Comparison of ENCODE assay signal across 11 cellular contexts in the genomic region with DNA sequence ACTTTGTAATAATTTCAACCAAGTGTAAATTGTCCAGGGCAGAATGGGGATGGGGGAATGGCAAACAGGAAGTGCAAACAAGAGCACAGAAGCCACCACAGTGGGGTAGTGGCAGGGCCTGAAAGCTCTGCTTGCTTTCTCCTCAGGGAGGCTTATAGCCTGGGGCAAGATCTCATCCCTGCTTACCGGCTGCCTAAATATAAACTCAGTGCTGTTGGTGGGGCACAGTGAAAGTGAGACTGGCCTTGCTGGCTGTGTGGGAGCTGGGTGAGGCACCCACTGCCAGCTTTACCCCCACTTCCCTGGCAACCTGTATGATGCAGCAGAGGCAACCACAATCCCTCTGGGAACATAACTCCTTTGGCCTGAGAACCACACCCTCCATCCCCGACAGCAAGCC. TPM values are rescaled to one million over a fixed set of nuclear protein-coding genes. Genes with fewer than 3 reads are reported as not detected.
DNase-seq lines count a peak whose midpoint lies in the region; ATAC-seq and TF ChIP-seq lines count a peak whose summit lies in the region.
"Had no signal": no experiment of that assay in that cellular context is flagged by ENCODE, and none has a peak within 500 bp of the region (broad histone marks: within the 10 kb centered on the region; RNA-seq: fewer than 3 reads in every experiment).

No MANE protein-coding gene starts in this region.

- no peaks in the 10 kb centered on the region for H3K27me3 ChIP-seq in trophoblast cell (ENCODE audit: insufficient read depth, low read length)
- H3K27me3 ChIP-seq: transverse colon had no signal

- H4K8ac ChIP-seq in trophoblast cell (ENCODE audit: low read depth, low read length): peak overlapping the region; percentile 72

- peak overlapping the region; percentile 33 for H2BK120ac ChIP-seq in trophoblast cell (ENCODE audit: insufficient read depth, low read length, poor library complexity)

- no peak overlapping the region for H3K4me3 ChIP-seq in trophoblast cell (ENCODE audit: low read depth, low read length)
- H3K4me3 ChIP-seq: transverse colon had no signal

- no peak overlapping the region for H3K4ac ChIP-seq in trophoblast cell (ENCODE audit: low read depth, low read length)

- H3K4me3 Mint-ChIP-seq in activated T-cell treated with anti-CD3 and anti-CD28 coated beads, Interleukin-2, amount 50 U/mL, for 72 hours: peak overlapping the region in 1 of 2 donors; percentile 4
- H3K4me3 Mint-ChIP-seq in activated T-cell treated with anti-CD3 and anti-CD28 coated beads, Interleukin-2, amount 50 U/mL, for 24 hours: no peak overlapping the region
- H3K4me3 Mint-ChIP-seq in activated CD8-positive, alpha-beta T cell treated with anti-CD3 and anti-CD28 coated beads for 36 hours: no peak overlapping the region

- peaks cover 52% of the 10 kb centered on the region for H3K4me1 Mint-ChIP-seq in activated T-cell treated with anti-CD3 and anti-CD28 coated beads, Interleukin-2, amount 50 U/mL, for 72 hours (ENCODE audit: low read depth)
- peaks cover 49% of the 10 kb centered on the region for H3K4me1 Mint-ChIP-seq in activated T-cell treated with anti-CD3 and anti-CD28 coated beads, Interleukin-2, amount 50 U/mL, for 24 hours (ENCODE audit: low read depth)
- peaks cover 39% of the 10 kb centered on the region for H3K4me1 Mint-ChIP-seq in activated CD8-positive, alpha-beta T cell treated with anti-CD3 and anti-CD28 coated beads for 36 hours (ENCODE audit: low read depth)

- peaks cover 4% of the 10 kb centered on the region for H3K79me1 ChIP-seq in trophoblast cell (ENCODE audit: low read length)

- no peaks in the 10 kb centered on the region for H3K9me3 ChIP-seq in trophoblast cell (ENCODE audit: insufficient read depth, low read depth, low read length)
- H3K9me3 ChIP-seq: transverse colon had no signal

- no peaks in the 10 kb centered on the region for H3K36me3 ChIP-seq in trophoblast cell (ENCODE audit: control insufficient read depth in 1 of 2, insufficient read depth in 2 of 2, low read length in 2 of 2)
- H3K36me3 ChIP-seq: transverse colon had no signal

- no peak overlapping the region for H3K27ac ChIP-seq in trophoblast cell (ENCODE audit: low read depth, low read length)
- H3K27ac ChIP-seq: transverse colon had no signal

- H3K9me3 Mint-ChIP-seq in activated T-cell treated with anti-CD3 and anti-CD28 coated beads, Interleukin-2, amount 50 U/mL, for 72 hours: peaks cover 2 to 5% of the 10 kb centered on the region in 2 donors
- peaks cover 10% of the 10 kb centered on the region for H3K9me3 Mint-ChIP-seq in activated T-cell treated with anti-CD3 and anti-CD28 coated beads, Interleukin-2, amount 50 U/mL, for 24 hours
- peaks cover 7% of the 10 kb centered on the region for H3K9me3 Mint-ChIP-seq in activated CD8-positive, alpha-beta T cell treated with anti-CD3 and anti-CD28 coated beads for 36 hours

- no peak overlapping the region for H2BK5ac ChIP-seq in trophoblast cell (ENCODE audit: low read depth, low read length, poor library complexity)

- in situ Hi-C loops in KBM-7 (cut with MboI; ENCODE audit: low pct_unique_long_range_greater_than_20kb, low sequenced_read_pairs): no loop called here

- CTCF ChIA-PET in activated CD8-positive, alpha-beta T cell treated with anti-CD3 and anti-CD28 coated beads for 36 hours (lab: Charles Lee): interaction anchor here (0.8 to 2.9 kb wide), 5 partner anchors 9 to 111 kb away, joined by 3 to 14 read pairs (median 4); a partner anchor contains a TSS

- no peaks in the 10 kb centered on the region for H3K79me2 ChIP-seq in trophoblast cell (ENCODE audit: control insufficient read depth, insufficient read depth, low read length, poor library complexity)

- no peak overlapping the region for H2AFZ ChIP-seq in trophoblast cell (ENCODE audit: insufficient read depth, low read length, poor library complexity)

- H2BK12ac ChIP-seq in trophoblast cell (ENCODE audit: low read length): peak overlapping the region; percentile 77

- ATAC-seq in activated T-cell treated with anti-CD3 and anti-CD28 coated beads, Interleukin-2, amount 50 U/mL, for 72 hours (replicated peaks in 1 of 2): peak; percentile 37 to 39
- no peak for ATAC-seq in activated CD8-positive, alpha-beta T cell treated with anti-CD3 and anti-CD28 coated beads for 36 hours
- ATAC-seq in GM18519 (IDR thresholded peaks at IDR 0.05; ENCODE audit: low FRiP score, unreplicated experiment) (no peak), GM21390 (IDR thresholded peaks at IDR 0.05; ENCODE audit: unreplicated experiment) (no peak)

- H3K9ac ChIP-seq in trophoblast cell (ENCODE audit: low read length): no peak overlapping the region

- peak overlapping the region; percentile 62 for H3K18ac ChIP-seq in trophoblast cell (ENCODE audit: low read length)

- H4K12ac ChIP-seq in trophoblast cell (ENCODE audit: low read depth, low read length): peak overlapping the region; percentile 64

- POLR2A ChIA-PET in activated CD8-positive, alpha-beta T cell treated with anti-CD3 and anti-CD28 coated beads for 36 hours (lab: Charles Lee): interaction anchor here (1.4 kb wide), 1 partner anchor 8 kb away, joined by 3 read pairs; no protein-coding TSS in a partner anchor

- peak overlapping the region; percentile 22 for H4K91ac ChIP-seq in trophoblast cell (ENCODE audit: low read depth, low read length)

- H3K27ac Mint-ChIP-seq in activated T-cell treated with anti-CD3 and anti-CD28 coated beads, Interleukin-2, amount 50 U/mL, for 72 hours: no peak overlapping the region
- H3K27ac Mint-ChIP-seq in activated T-cell treated with anti-CD3 and anti-CD28 coated beads, Interleukin-2, amount 50 U/mL, for 24 hours: no peak overlapping the region
- H3K27ac Mint-ChIP-seq in activated CD8-positive, alpha-beta T cell treated with anti-CD3 and anti-CD28 coated beads for 36 hours: peak overlapping the region; percentile 44

- no peak overlapping the region for H3K23ac ChIP-seq in trophoblast cell (ENCODE audit: low read length)

- peak overlapping the region; percentile 79 for H3K14ac ChIP-seq in trophoblast cell (ENCODE audit: low read length)

- no peak for TF ChIP-seq CTCF in activated CD8-positive, alpha-beta T cell treated with anti-CD3 and anti-CD28 coated beads for 36 hours (IDR thresholded peaks at IDR 0.05)

- WGBS in trophoblast cell (ENCODE audit: extremely low coverage, insufficient coverage, insufficient read length): no CpG with 5 or more reads among the region's 2 CpGs

- intact Hi-C loops in activated CD8-positive, alpha-beta T cell treated with anti-CD3 and anti-CD28 coated beads for 36 hours (cut with micrococcal nuclease): no loop called here

- H2AK5ac ChIP-seq in trophoblast cell (ENCODE audit: low read length): peak overlapping the region; percentile 35

- no peak overlapping the region for H3K4me2 ChIP-seq in trophoblast cell (ENCODE audit: low read length)

- no peaks in the 10 kb centered on the region for H3K27me3 Mint-ChIP-seq in activated T-cell treated with anti-CD3 and anti-CD28 coated beads, Interleukin-2, amount 50 U/mL, for 72 hours (ENCODE audit: low read depth)
- no peaks in the 10 kb centered on the region for H3K27me3 Mint-ChIP-seq in activated T-cell treated with anti-CD3 and anti-CD28 coated beads, Interleukin-2, amount 50 U/mL, for 24 hours
- no peaks in the 10 kb centered on the region for H3K27me3 Mint-ChIP-seq in activated CD8-positive, alpha-beta T cell treated with anti-CD3 and anti-CD28 coated beads for 36 hours

- H3K4me1 ChIP-seq in trophoblast cell (ENCODE audit: control insufficient read depth in 1 of 2, insufficient read depth in 2 of 2, low read length in 2 of 2): peaks cover 6 to 8% of the 10 kb centered on the region in 2 experiments

- peaks cover 2 to 8% of the 10 kb centered on the region in 2 donors for H3K36me3 Mint-ChIP-seq in activated T-cell treated with anti-CD3 and anti-CD28 coated beads, Interleukin-2, amount 50 U/mL, for 72 hours (ENCODE audit: insufficient read depth in 2 of 2)
- H3K36me3 Mint-ChIP-seq in activated T-cell treated with anti-CD3 and anti-CD28 coated beads, Interleukin-2, amount 50 U/mL, for 24 hours (ENCODE audit: low read depth): peaks cover 2% of the 10 kb centered on the region
- no peaks in the 10 kb centered on the region for H3K36me3 Mint-ChIP-seq in activated CD8-positive, alpha-beta T cell treated with anti-CD3 and anti-CD28 coated beads for 36 hours (ENCODE audit: low read depth)

- no peak for DNase-seq in activated T-cell treated with anti-CD3 and anti-CD28 coated beads, Interleukin-2, amount 50 U/mL, for 72 hours
- DNase-seq in activated T-cell treated with anti-CD3 and anti-CD28 coated beads, Interleukin-2, amount 50 U/mL, for 24 hours: no peak
- DNase-seq in KBM-7 (peak; percentile 28), trophoblast cell (peak in 1 of 2 donors; percentile 15)
- DNase-seq in activated CD8-positive, alpha-beta T cell treated with anti-CD3 and anti-CD28 coated beads for 36 hours: no peak
- no peak for DNase-seq in central memory CD4-positive, alpha-beta T cell
- DNase-seq: occipital lobe, transverse colon had no signal

RNA-seq across cellular contexts. Expression of a gene that starts 15.2 kb away (rescaled TPM):
- under 1 TPM; 0.07 to 0.24 TPM for total RNA-seq in activated T-cell treated with anti-CD3 and anti-CD28 coated beads, Interleukin-2, amount 50 U/mL, for 72 hours
- total RNA-seq in activated CD8-positive, alpha-beta T cell treated with anti-CD3 and anti-CD28 coated beads for 36 hours: not detected
- polyA plus RNA-seq in trophoblast cell (2013): 0.57 and 0.61 TPM in 2 replicates
- total RNA-seq: kidney epithelial cell had no signal

RNA-seq across cellular contexts. Expression of a gene that starts 18.9 kb away (rescaled TPM):
- 1 to 10 TPM; 2.6 to 5.2 TPM for total RNA-seq in activated T-cell treated with anti-CD3 and anti-CD28 coated beads, Interleukin-2, amount 50 U/mL, for 72 hours
- under 1 TPM in 1 of 2 experiments, not detected in 1; 0.25 TPM for total RNA-seq in activated CD8-positive, alpha-beta T cell treated with anti-CD3 and anti-CD28 coated beads for 36 hours
- 3.2 TPM in 2 replicates for polyA plus RNA-seq in trophoblast cell (2013)
- total RNA-seq: kidney epithelial cell, occipital lobe had no signal

Comparison
In these comparisons a context has a peak if more than half of its experiments do, and no peak if none do; other contexts are left out.
1. ATAC-seq: peak in activated T-cell treated with anti-CD3 and anti-CD28 coated beads, Interleukin-2, amount 50 U/mL, for 72 hours (2 of 2); none in activated CD8-positive, alpha-beta T cell treated with anti-CD3 and anti-CD28 coated beads for 36 hours (single experiment), GM18519 (single experiment) and GM21390 (single experiment).